20 cellular contexts compared by ENCODE assay signal in the genomic region with DNA sequence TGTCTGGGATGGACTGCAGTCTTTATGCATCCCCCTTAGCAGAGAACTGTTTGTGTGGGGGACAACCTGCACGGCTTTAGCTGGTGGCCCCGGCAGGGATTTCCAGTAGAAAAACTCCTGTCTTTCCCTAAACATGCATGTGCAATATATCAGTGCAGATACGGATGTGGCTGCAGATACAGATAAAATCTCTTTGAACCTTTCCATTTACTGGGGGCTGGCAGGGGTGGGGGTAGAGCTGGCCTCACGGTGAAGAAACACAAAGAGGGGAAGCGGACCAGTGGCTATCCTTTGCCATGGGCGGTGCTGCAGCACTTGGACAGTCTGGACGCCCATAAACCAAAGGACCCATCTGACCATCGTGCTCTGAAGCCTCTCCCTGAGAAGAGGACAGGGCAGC.
"Had no signal": no experiment of that assay in that cellular context is flagged by ENCODE, and none has a peak within 500 bp of the region (broad histone marks: within the 10 kb centered on the region; RNA-seq: fewer than 3 reads in every experiment).

No MANE protein-coding gene starts in this region.

- H3K27ac ChIP-seq: colonic mucosa, epithelial cell of prostate, WERI-Rb-1 had no signal

- H3K27me3 ChIP-seq: colonic mucosa, gastroesophageal sphincter, thyroid gland had no signal

- H3K4me1 ChIP-seq: colonic mucosa had no signal

- H3K36me3 Mint-ChIP-seq: activated CD8-positive, alpha-beta memory T cell treated with anti-CD3 and anti-CD28 coated beads, Interleukin-2, amount 10 ng/mL, durations not matched to agents 7 days and 5 days; activated naive CD4-positive, alpha-beta T cell treated with anti-CD3 and anti-CD28 coated beads, Interleukin-2, amount 50 U/mL, for 24 hours; T-cell had no signal

- H3K36me3 ChIP-seq: colonic mucosa, gastroesophageal sphincter, thyroid gland, WERI-Rb-1 had no signal

- DNase-seq: activated CD4-positive, CD25-positive, alpha-beta regulatory T cell treated with anti-CD3 and anti-CD28 coated beads, Interleukin-2, amount 50 U/mL, for 72 hours; activated gamma-delta T cell treated with Interleukin-2 at 50 U/mL for 16 hours; activated T-cell treated with anti-CD3 and anti-CD28 coated beads for 4 hours; central memory CD4-positive, alpha-beta T cell; colonic mucosa; stimulated activated CD4-positive, alpha-beta T cell treated with anti-CD3 and anti-CD28 coated beads, Interleukin-4, amount 100 ng/mL, for 24 hours; stimulated activated naive CD4-positive, alpha-beta T cell treated with Interleukin-2 at 50 U/mL for 16 hours; T-cell had no signal

- H3K27ac Mint-ChIP-seq: activated CD4-positive, alpha-beta T cell treated with anti-CD3 and anti-CD28 coated beads, Interleukin-2, amount 10 ng/mL, durations not matched to agents 7 days and 5 days; activated CD8-positive, alpha-beta memory T cell treated with anti-CD3 and anti-CD28 coated beads, Interleukin-2, amount 10 ng/mL, durations not matched to agents 7 days and 5 days; activated CD8-positive, alpha-beta T cell treated with anti-CD3 and anti-CD28 coated beads for 36 hours; activated naive CD4-positive, alpha-beta T cell treated with anti-CD3 and anti-CD28 coated beads, Interleukin-2, amount 50 U/mL, for 24 hours; activated T-helper 1 cell treated with anti-CD3 and anti-CD28 coated beads, Interleukin-12 subunit alpha, Interleukin-12 subunit beta, Interleukin-2, Interleukin-4 antibody, amounts not matched to agents 30 ng/mL and 10 ng/mL and 1 ng/mL, durations not matched to agents 14 hours and 24 hours and 36 hours; T-cell; T-helper 2 cell treated with Interferon-gamma antibody and Interleukin-4, amounts not matched to agents 5 μg/mL and 100 μg/mL, for 36 hours had no signal

- H3K4me3 ChIP-seq: colonic mucosa, gastroesophageal sphincter, thyroid gland had no signal

- H3K9me3 Mint-ChIP-seq: activated CD4-positive, alpha-beta T cell treated with anti-CD3 and anti-CD28 coated beads, Interleukin-2, amount 10 ng/mL, durations not matched to agents 7 days and 5 days; activated CD8-positive, alpha-beta T cell treated with anti-CD3 and anti-CD28 coated beads for 36 hours; activated naive CD4-positive, alpha-beta T cell treated with anti-CD3 and anti-CD28 coated beads, Interleukin-2, amount 50 U/mL, for 24 hours; activated T-helper 1 cell treated with anti-CD3 and anti-CD28 coated beads, Interleukin-12 subunit alpha, Interleukin-12 subunit beta, Interleukin-2, Interleukin-4 antibody, amounts not matched to agents 30 ng/mL and 10 ng/mL and 1 ng/mL, durations not matched to agents 14 hours and 24 hours and 36 hours; nephron; T-cell; T-helper 2 cell treated with Interferon-gamma antibody and Interleukin-4, amounts not matched to agents 5 μg/mL and 100 μg/mL, for 36 hours had no signal

- ATAC-seq: activated CD8-positive, alpha-beta memory T cell treated with anti-CD3 and anti-CD28 coated beads, Interleukin-2, amount 10 ng/mL, durations not matched to agents 7 days and 5 days; gastroesophageal sphincter had no signal

- H3K4me3 Mint-ChIP-seq: activated CD4-positive, alpha-beta T cell treated with anti-CD3 and anti-CD28 coated beads, Interleukin-2, amount 10 ng/mL, durations not matched to agents 7 days and 5 days; activated CD8-positive, alpha-beta memory T cell treated with anti-CD3 and anti-CD28 coated beads, Interleukin-2, amount 10 ng/mL, durations not matched to agents 7 days and 5 days; activated CD8-positive, alpha-beta T cell treated with anti-CD3 and anti-CD28 coated beads for 36 hours; activated naive CD4-positive, alpha-beta T cell treated with anti-CD3 and anti-CD28 coated beads, Interleukin-2, amount 50 U/mL, for 24 hours; activated T-helper 1 cell treated with anti-CD3 and anti-CD28 coated beads, Interleukin-12 subunit alpha, Interleukin-12 subunit beta, Interleukin-2, Interleukin-4 antibody, amounts not matched to agents 30 ng/mL and 10 ng/mL and 1 ng/mL, durations not matched to agents 14 hours and 24 hours and 36 hours; brain; nephron; T-cell; T-helper 2 cell treated with Interferon-gamma antibody and Interleukin-4, amounts not matched to agents 5 μg/mL and 100 μg/mL, for 36 hours had no signal

- H3K9me3 ChIP-seq: colonic mucosa, gastroesophageal sphincter, thyroid gland had no signal
